In genomic region chr6:53299331-53299835, GRCh38 we compare ENCODE assay signal across 15 cellular contexts. TPM values are rescaled to one million over a fixed set of nuclear protein-coding genes. Genes with fewer than 3 reads are reported as not detected.
DNase-seq lines count a peak whose midpoint lies in the region; ATAC-seq, FAIRE-seq and TF ChIP-seq lines count a peak whose summit lies in the region.
"Had no signal": no experiment of that assay in that cellular context is flagged by ENCODE, and none has a peak within 500 bp of the region (broad histone marks: within the 10 kb centered on the region; RNA-seq: fewer than 3 reads in every experiment).

No MANE protein-coding gene starts in this region.

- H3K9me3 Mint-ChIP-seq in WTC11 = no peaks in the 10 kb centered on the region
- H3K9me3 Mint-ChIP-seq: activated T-helper 1 cell treated with anti-CD3 and anti-CD28 coated beads, Interleukin-12 subunit alpha, Interleukin-12 subunit beta, Interleukin-2, Interleukin-4 antibody, amounts not matched to agents 30 ng/mL and 10 ng/mL and 1 ng/mL, durations not matched to agents 14 hours and 24 hours and 36 hours had no signal

- H3K36me3 Mint-ChIP-seq in WTC11 = peaks cover under 1% of the 10 kb centered on the region

- H3K27me3 ChIP-seq in liver (ENCODE audit: control insufficient read depth in 4 of 4, insufficient read depth in 4 of 4, low read length in 3 of 4) = no peaks in the 10 kb centered on the region
- H3K27me3 ChIP-seq in HepG2 (ENCODE audit: control insufficient read depth in 1 of 2, insufficient read depth in 2 of 2, low read length in 2 of 2) = no peaks in the 10 kb centered on the region
- no peaks in the 10 kb centered on the region for H3K27me3 ChIP-seq in layer of hippocampus (ENCODE audit: control insufficient read depth, insufficient read depth, low read length)

- H3K9ac ChIP-seq in liver (ENCODE audit: low read depth in 1 of 2, low read length in 2 of 2) = peak overlapping the region in 1 of 2 donors; percentile 60
- H3K9ac ChIP-seq in HepG2 (ENCODE audit: insufficient read depth, low read depth, low read length) = no peak overlapping the region

- TF ChIP-seq CTCF in liver (IDR thresholded peaks at IDR 0.05; ENCODE audit: low read depth, low read length, missing input control) = no peak
- TF ChIP-seq CTCF in HepG2 (CRISPR knock-in tag; IDR thresholded peaks at IDR 0.05) = no peak
- TF ChIP-seq CTCF in WTC11 (IDR thresholded peaks at IDR 0.05) = no peak

- peak in 1 of 2 donors; percentile 15 for TF ChIP-seq RAD21 in liver (IDR thresholded peaks at IDR 0.05)
- TF ChIP-seq RAD21 in HepG2 (CRISPR knock-in tag; IDR thresholded peaks at IDR 0.05) = no peak

- TF ChIP-seq POLR2A in HepG2 (IDR thresholded peaks at IDR 0.05; ENCODE audit: insufficient read depth in 1 of 2, low read depth in 2 of 2, low read length in 2 of 2) (no peak), GM12891 (IDR thresholded peaks at IDR 0.05; ENCODE audit: low read depth, low read length) (no peak)

- no peak for FAIRE-seq in HepG2 (lab: Jason Lieb, UNC)
- no peak for FAIRE-seq in GM12891 (lab: Jason Lieb, UNC)

- in situ Hi-C loops in HepG2 (cut with HindIII; ENCODE audit: extremely low pct_ligation_motif_present, low pct_unique_long_range_greater_than_20kb) = loop anchor here (10.0 kb wide), 1 partner anchor 125 kb away; no protein-coding TSS in a partner anchor

- no TSS peak for BruUV-seq in HepG2 (replicated peaks; lab: Mats Ljungman, UMichigan)

- H3K79me2 ChIP-seq in HepG2 (ENCODE audit: insufficient read depth, low read length) = peaks cover 42% of the 10 kb centered on the region

- peaks cover 48% of the 10 kb centered on the region for H3K4me1 Mint-ChIP-seq in WTC11

- CTCF ChIA-PET in HepG2 (lab: Yijun Ruan, JAX; ENCODE audit: low intra/inter-chr PET ratio, low total read pairs) (no interaction called here), WTC11 (lab: Charles Lee) (interaction anchor here (1.4 kb wide), 1 partner anchor 128 kb away, joined by 5 read pairs; no protein-coding TSS in a partner anchor)

- H3K4me2 ChIP-seq in HepG2 (ENCODE audit: low read depth, low read length) = no peak overlapping the region

- H3K4me1 ChIP-seq in liver (ENCODE audit: control insufficient read depth in 4 of 4, insufficient read depth in 4 of 4, low read length in 3 of 4) (peaks cover 19 to 84% (median 80%) of the 10 kb centered on the region in 4 donors), HepG2 (ENCODE audit: insufficient read depth, low read length) (peaks cover 61% of the 10 kb centered on the region)

- H3K36me3 ChIP-seq in liver (ENCODE audit: control insufficient read depth in 4 of 4, insufficient read depth in 3 of 4, low read depth in 1 of 4, low read length in 3 of 4) = peaks cover 0 to 1% (median under 1%) of the 10 kb centered on the region in 4 donors
- 0 out of 5 replicates have a peak, but pooled peaks cover 0 to 5% of the 10 kb centered on the region in 2 experiments for H3K36me3 ChIP-seq in HepG2 (replicated peaks in 1 of 2; ENCODE audit: control insufficient read depth in 1 of 2, insufficient read depth in 2 of 2, low read length in 2 of 2)

- H4K20me1 ChIP-seq in HepG2 (ENCODE audit: insufficient read depth, low read length) = no peaks in the 10 kb centered on the region; the same call in 1 of the 2 replicates

- H2AFZ ChIP-seq in HepG2 (ENCODE audit: low read length) = no peak overlapping the region

- ATAC-seq in HepG2 (no peak), WTC11 (no peak), HG03521 (IDR thresholded peaks at IDR 0.05; ENCODE audit: unreplicated experiment) (no peak)

- POLR2A ChIA-PET in HepG2 (lab: Yijun Ruan, JAX) = no interaction called here
- POLR2A ChIA-PET in WTC11 (lab: Charles Lee) = no interaction called here

- no peaks in the 10 kb centered on the region for H3K27me3 Mint-ChIP-seq in WTC11 (ENCODE audit: low read depth)

- TF ChIP-seq EP300 in HepG2 (IDR thresholded peaks at IDR 0.05; ENCODE audit: low read depth in 2 of 2, low read length in 2 of 2) (no peak), HepG2 (CRISPR knock-in tag; IDR thresholded peaks at IDR 0.05; ENCODE audit: borderline replicate concordance) (no peak)

- H3K27ac ChIP-seq in liver (ENCODE audit: low read depth in 1 of 2, low read length in 2 of 2) (peak overlapping the region; percentile 32 to 58), HepG2 (ENCODE audit: extremely low read length, insufficient read depth, low read length) (no peak overlapping the region), layer of hippocampus (ENCODE audit: low read depth, low read length) (peak overlapping the region; percentile 13)

- no peak overlapping the region for H3K4me3 Mint-ChIP-seq in WTC11
- H3K4me3 Mint-ChIP-seq: activated T-helper 1 cell treated with anti-CD3 and anti-CD28 coated beads, Interleukin-12 subunit alpha, Interleukin-12 subunit beta, Interleukin-2, Interleukin-4 antibody, amounts not matched to agents 30 ng/mL and 10 ng/mL and 1 ng/mL, durations not matched to agents 14 hours and 24 hours and 36 hours had no signal

- intact Hi-C loops in HepG2 (cut with micrococcal nuclease; ENCODE audit: unreplicated experiment) = no loop called here

- no peaks in the 10 kb centered on the region for H3K9me3 ChIP-seq in liver (ENCODE audit: control insufficient read depth in 4 of 4, low read length in 3 of 4)
- no peaks in the 10 kb centered on the region for H3K9me3 ChIP-seq in HepG2 (ENCODE audit: low read length)

- H3K4me3 ChIP-seq in liver (ENCODE audit: low read depth in 1 of 3, low read length in 3 of 3) = no peak overlapping the region
- no peak overlapping the region for H3K4me3 ChIP-seq in HepG2 (replicated peaks in 1 of 3; ENCODE audit: insufficient read depth in 1 of 3, low read depth in 2 of 3, low read length in 3 of 3)

- 0 out of 2 replicates have a peak overlapping the region, but pooled peaks have one; percentile 9 for H3K27ac Mint-ChIP-seq in WTC11
- H3K27ac Mint-ChIP-seq: activated T-helper 1 cell treated with anti-CD3 and anti-CD28 coated beads, Interleukin-12 subunit alpha, Interleukin-12 subunit beta, Interleukin-2, Interleukin-4 antibody, amounts not matched to agents 30 ng/mL and 10 ng/mL and 1 ng/mL, durations not matched to agents 14 hours and 24 hours and 36 hours had no signal

- DNase-seq in HepG2 (ENCODE audit: low spot score) (no peak), WTC11 (ENCODE audit: low spot score) (no peak), SKM-1 treated with dmso at 0.1 percent for 144 hours (lab: John Stamatoyannopoulos, UW; ENCODE audit: unreplicated experiment) (no peak), medulla oblongata (ENCODE audit: extremely low spot score) (no peak), GM12891 (ENCODE audit: insufficient read length, low spot score) (no peak)
- DNase-seq: H7; KG1; mesendoderm; NCI-H1417 treated with DMSO at 0.1 percent for 48 hours; NCI-H748 treated with DMSO at 0.1 percent for 48 hours; stimulated activated naive CD4-positive, alpha-beta T cell treated with Interleukin-2 at 50 U/mL for 16 hours had no signal

- 47% methylated on average over 6 of the region's 6 CpGs for WGBS in liver
- 87% methylated on average over 6 of the region's 6 CpGs for WGBS in HepG2 (ENCODE audit: low lambda C conversion rate)

TF ChIP-seq in liver, 16 proteins besides CTCF, POLR2A, EP300 and RAD21 (continues in another document):
- TF ChIP-seq ATF3 (IDR thresholded peaks at IDR 0.05) = no peak

TF ChIP-seq in HepG2, 621 proteins besides CTCF, POLR2A, EP300 and RAD21 (continues in another document):
- TF ChIP-seq U2AF2 (IDR thresholded peaks at IDR 0.05; ENCODE audit: low read depth, low read length) = no peak
- no peak for TF ChIP-seq SNAI1 (CRISPR knock-in tag; IDR thresholded peaks at IDR 0.05; ENCODE audit: borderline replicate concordance)
- no peak for TF ChIP-seq SNAPC2 (CRISPR knock-in tag; IDR thresholded peaks at IDR 0.05)
- no peak for TF ChIP-seq ZNF570 (CRISPR knock-in tag; IDR thresholded peaks at IDR 0.05; ENCODE audit: borderline replicate concordance)

TF ChIP-seq in WTC11, 78 proteins besides CTCF, POLR2A, EP300 and RAD21 (continues in another document):
- TF ChIP-seq ZNF423 (CRISPR knock-in tag; IDR thresholded peaks at IDR 0.05) (no peak), ZMAT4 (CRISPR knock-in tag; IDR thresholded peaks at IDR 0.05) (no peak)

TF ChIP-seq in GM12891, 5 proteins besides CTCF, POLR2A, EP300 and RAD21:
- no peak for TF ChIP-seq PAX5 (IDR thresholded peaks at IDR 0.05; ENCODE audit: insufficient read depth, low read length, severe bottlenecking)
- no peak for TF ChIP-seq TAF1 (IDR thresholded peaks at IDR 0.05; ENCODE audit: low read depth, low read length)
- TF ChIP-seq POLR2AphosphoS5 (IDR thresholded peaks at IDR 0.05; ENCODE audit: low read depth, low read length) = no peak
TF ChIP-seq in GM12891: peak in this region for 0.

RNA-seq across cellular contexts. Expression of gene ELOVL5, which starts 49.4 kb away (rescaled TPM):
- total RNA-seq in liver = 10 to 100 TPM; 61.2 to 77.8 TPM
- polyA plus RNA-seq in liver = 10 to 100 TPM; 22.1 to 54.4 TPM
- 43.9 and 72.4 TPM in 2 replicates for total RNA-seq in HepG2 (2016; rRNA removed; fragmentation: Illumina TruSeq; extraction: Trizol)
- 13.9 and 14.9 TPM in 2 replicates for total RNA-seq in HepG2 (2016; cell fraction: cytosol; rRNA removed; fragmentation: Illumina TruSeq; extraction: Trizol; ENCODE audit: low read depth)
- total RNA-seq in HepG2 (2016; cell fraction: insoluble cytoplasmic fraction; rRNA removed; fragmentation: Illumina TruSeq; extraction: Trizol) = 38.2 and 72.3 TPM in 2 replicates
- total RNA-seq in HepG2 (2016; cell fraction: membrane; rRNA removed; fragmentation: Illumina TruSeq; extraction: Trizol) = 35.5 and 41.3 TPM in 2 replicates
- 100 and 107 TPM in 2 replicates for total RNA-seq in HepG2 (2016; cell fraction: nucleus; rRNA removed; fragmentation: Illumina TruSeq; extraction: Trizol)
- polyA plus RNA-seq in HepG2 (2011; rRNA removed) = 50.1 and 51.9 TPM in 2 replicates
- polyA plus RNA-seq in HepG2 (2011; cell fraction: cytosol; rRNA removed) = 25.4 and 42.1 TPM in 2 replicates
- polyA plus RNA-seq in HepG2 (2011; cell fraction: nucleus; rRNA removed) = 43.1 and 55.3 TPM in 2 replicates
- polyA plus RNA-seq in HepG2 (2012) = 83.4 and 101 TPM in 2 replicates
- polyA plus RNA-seq in HepG2 (2016; cell fraction: cytosol; fragmentation: Illumina TruSeq; extraction: Trizol; ENCODE audit: low read depth) = 10.8 and 11.0 TPM in 2 replicates
- 47.3 and 49.0 TPM in 2 replicates for polyA plus RNA-seq in HepG2 (2016; cell fraction: insoluble cytoplasmic fraction; fragmentation: Illumina TruSeq; extraction: Trizol; ENCODE audit: low read depth)
- polyA plus RNA-seq in HepG2 (2016; cell fraction: membrane; fragmentation: Illumina TruSeq; extraction: Trizol; ENCODE audit: low read depth) = 27.9 and 31.0 TPM in 2 replicates
- 151 and 157 TPM in 2 replicates for polyA plus RNA-seq in HepG2 (2016; cell fraction: nucleus; fragmentation: Illumina TruSeq; extraction: Trizol; ENCODE audit: insufficient read depth, low read depth)
- polyA minus RNA-seq in HepG2 (2011; rRNA and poly(A)+ RNA removed; ENCODE audit: low replicate concordance) = 88.1 and 141 TPM in 2 replicates
- 50.1 and 59.2 TPM in 2 replicates for polyA minus RNA-seq in HepG2 (2011; cell fraction: cytosol; rRNA and poly(A)+ RNA removed)
- 54.8 and 92.7 TPM in 2 replicates for polyA minus RNA-seq in HepG2 (2011; cell fraction: nucleus; rRNA and poly(A)+ RNA removed)
- 122 to 139 TPM (median 137 TPM) in 3 replicates for total RNA-seq in WTC11 (2021)
- polyA plus RNA-seq in GM12891 (2012; ENCODE audit: low read depth, missing spikeins) = 65.0 TPM
